ENCODE assay signal across 11 cellular contexts in genomic region chr6:136037885-136038460, GRCh38.
DNase-seq lines count a peak whose midpoint lies in the region; ATAC-seq and TF ChIP-seq lines count a peak whose summit lies in the region.
"Had no signal": no experiment of that assay in that cellular context is flagged by ENCODE, and none has a peak within 500 bp of the region (broad histone marks: within the 10 kb centered on the region; RNA-seq: fewer than 3 reads in every experiment).

No MANE protein-coding gene starts in this region.

- H3K36me3 ChIP-seq in adipocyte (ENCODE audit: control insufficient read depth, insufficient read depth, low read length, severe bottlenecking) (no peaks in the 10 kb centered on the region), right atrium auricular region (no peaks in the 10 kb centered on the region)

- peak overlapping the region; percentile 75 to 82 for H3K27ac ChIP-seq in right atrium auricular region
- H3K27ac ChIP-seq: RWPE1 had no signal

- peak in 1 of 2 donors; percentile 55 for TF ChIP-seq CTCF in right atrium auricular region (IDR thresholded peaks at IDR 0.05)

- H3K4me3 ChIP-seq in adipocyte (ENCODE audit: low read length) (peak overlapping the region; percentile 79), right atrium auricular region (peak overlapping the region; percentile 22 to 50)

- H3K27me3 ChIP-seq in adipocyte (replicated peaks; ENCODE audit: control insufficient read depth, insufficient read depth, low read length) (no peaks in the 10 kb centered on the region), right atrium auricular region (no peaks in the 10 kb centered on the region)

- DNase-seq in GM04504 (ENCODE audit: low read depth) (peak; percentile 55), adipocyte (ENCODE audit: low read depth) (peak; percentile 75), right atrium auricular region (ENCODE audit: low spot score) (no peak), sciatic nerve (ENCODE audit: low spot score) (no peak)
- no peak for DNase-seq in stimulated activated CD4-positive, alpha-beta T cell treated with anti-CD3 and anti-CD28 coated beads, Interleukin-2, amount 100 ng/mL, for 48 hours
- no peak for DNase-seq in activated CD4-positive, alpha-beta T cell treated with anti-CD3 and anti-CD28 coated beads for 48 hours
- no peak for DNase-seq in effector CD8-positive, alpha-beta T cell (lab: John Stamatoyannopoulos, UW)
- DNase-seq: activated gamma-delta T cell, mesendoderm had no signal

- peak overlapping the region; percentile 85 for H3K9ac ChIP-seq in adipocyte (ENCODE audit: low read length)

- intact Hi-C loops in sciatic nerve (cut with DNase I): no loop called here

- H3K4me1 ChIP-seq in adipocyte (ENCODE audit: control insufficient read depth, insufficient read depth, low read length): peaks cover 45% of the 10 kb centered on the region
- peaks cover 0 to 61% of the 10 kb centered on the region in 2 donors for H3K4me1 ChIP-seq in right atrium auricular region

- H3K9me3 ChIP-seq in adipocyte (ENCODE audit: control insufficient read depth, low read length) (no peaks in the 10 kb centered on the region), right atrium auricular region (no peaks in the 10 kb centered on the region)

- ATAC-seq in sciatic nerve: peak; percentile 53
- ATAC-seq in HG03378 (IDR thresholded peaks at IDR 0.05; ENCODE audit: unreplicated experiment): no peak

Comparison
In these comparisons a context has a peak if more than half of its experiments do, and no peak if none do; other contexts are left out.
1. DNase-seq: peak in GM04504 (single experiment) and adipocyte (single experiment); none in right atrium auricular region (single experiment), sciatic nerve (single experiment), stimulated activated CD4-positive, alpha-beta T cell treated with anti-CD3 and anti-CD28 coated beads, Interleukin-2, amount 100 ng/mL, for 48 hours (0 of 2), activated CD4-positive, alpha-beta T cell treated with anti-CD3 and anti-CD28 coated beads for 48 hours (single experiment) and effector CD8-positive, alpha-beta T cell (single experiment).